Comparison of ENCODE assay signal across 8 cellular contexts in the genomic region with DNA sequence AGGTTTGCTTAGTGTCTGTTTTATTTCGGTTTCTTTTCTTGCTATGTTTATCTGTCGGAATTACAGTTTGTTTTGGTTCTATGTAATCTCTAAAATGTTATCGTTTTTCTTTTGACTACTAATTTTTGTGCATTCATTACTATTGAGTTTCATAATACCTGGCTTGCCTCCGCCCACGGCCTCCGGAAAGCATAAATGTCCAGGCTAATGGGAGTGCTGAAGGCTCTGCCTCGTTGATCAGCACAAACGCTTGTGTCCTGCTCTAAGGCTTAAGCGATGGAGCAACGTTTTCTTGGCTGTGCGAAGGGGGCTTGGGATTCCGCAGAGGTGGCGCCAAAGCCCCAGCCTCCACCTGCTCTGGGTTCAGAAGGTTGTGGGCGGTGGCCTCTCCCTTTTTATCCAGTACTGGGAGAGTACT. TPM values are rescaled to one million over a fixed set of nuclear protein-coding genes. Genes with fewer than 3 reads are reported as not detected.
A peak's percentile ranks its signal among the peaks of the same experiment; 100 is the strongest.
DNase-seq lines count a peak whose midpoint lies in the region; ATAC-seq and TF ChIP-seq lines count a peak whose summit lies in the region.

No MANE protein-coding gene starts in this region.

- ATAC-seq in HG02759 (IDR thresholded peaks at IDR 0.05; ENCODE audit: unreplicated experiment): peak; percentile 16

- no peaks in the 10 kb centered on the region for H3K9me3 ChIP-seq in uterus

- no peaks in the 10 kb centered on the region for H3K27me3 Mint-ChIP-seq in activated CD4-positive, alpha-beta T cell treated with anti-CD3 and anti-CD28 coated beads, Interleukin-2, amount 10 ng/mL, durations not matched to agents 24 days and 14 days
- peaks cover 55% of the 10 kb centered on the region for H3K27me3 Mint-ChIP-seq in mesothelial cell of epicardium (ENCODE audit: low read depth)

- in situ Hi-C loops in astrocyte of the spinal cord (cut with HindIII; ENCODE audit: low sequenced_read_pairs): no loop called here

- H3K27me3 ChIP-seq in uterus: peaks cover 10 to 15% of the 10 kb centered on the region in 2 donors

- peak overlapping the region; percentile 63 for H3K4me3 ChIP-seq in astrocyte of the spinal cord (ENCODE audit: low read depth, low read length)
- peak overlapping the region; percentile 24 to 52 for H3K4me3 ChIP-seq in uterus

- no peaks in the 10 kb centered on the region for H3K4me1 ChIP-seq in uterus

- intact Hi-C loops in activated CD4-positive, alpha-beta T cell treated with anti-CD3 and anti-CD28 coated beads, Interleukin-2, amount 10 ng/mL, durations not matched to agents 24 days and 14 days (cut with micrococcal nuclease): loop anchor here (1.0 to 5.0 kb wide), 4 partner anchors 20 to 113 kb away; a partner anchor contains a TSS
- intact Hi-C loops in uterus (cut with DNase I; ENCODE audit: low total_unique reads): no loop called here

- no peak for TF ChIP-seq POLR2A in uterus (IDR thresholded peaks at IDR 0.05)

- no peaks in the 10 kb centered on the region for H3K36me3 ChIP-seq in uterus

- H3K9me3 Mint-ChIP-seq in activated CD4-positive, alpha-beta T cell treated with anti-CD3 and anti-CD28 coated beads, Interleukin-2, amount 10 ng/mL, durations not matched to agents 24 days and 14 days: no peaks in the 10 kb centered on the region
- H3K9me3 Mint-ChIP-seq in mesothelial cell of epicardium: no peaks in the 10 kb centered on the region

- peak overlapping the region; percentile 87 to 93 for H3K27ac ChIP-seq in uterus

- peak overlapping the region; percentile 100 for H3K27ac Mint-ChIP-seq in activated CD4-positive, alpha-beta T cell treated with anti-CD3 and anti-CD28 coated beads, Interleukin-2, amount 10 ng/mL, durations not matched to agents 24 days and 14 days
- peak overlapping the region; percentile 45 for H3K27ac Mint-ChIP-seq in mesothelial cell of epicardium

- peaks cover 39% of the 10 kb centered on the region for H3K4me1 Mint-ChIP-seq in activated CD4-positive, alpha-beta T cell treated with anti-CD3 and anti-CD28 coated beads, Interleukin-2, amount 10 ng/mL, durations not matched to agents 24 days and 14 days
- H3K4me1 Mint-ChIP-seq in mesothelial cell of epicardium: peaks cover 36% of the 10 kb centered on the region

- no peaks in the 10 kb centered on the region for H3K36me3 Mint-ChIP-seq in activated CD4-positive, alpha-beta T cell treated with anti-CD3 and anti-CD28 coated beads, Interleukin-2, amount 10 ng/mL, durations not matched to agents 24 days and 14 days (ENCODE audit: low read depth)
- H3K36me3 Mint-ChIP-seq in mesothelial cell of epicardium: no peaks in the 10 kb centered on the region

- peak; percentile 78 for DNase-seq in activated CD4-positive, alpha-beta T cell treated with anti-CD3 and anti-CD28 coated beads, Interleukin-2, amount 10 ng/mL, durations not matched to agents 24 days and 14 days
- DNase-seq in activated CD4-positive, alpha-beta T cell treated with anti-CD3 and anti-CD28 coated beads, Interleukin-2, amount 50 U/mL, for 1 hour: no peak
- DNase-seq in NCI-H2171 treated with DMSO at 0.1 percent for 48 hours (lab: John Stamatoyannopoulos, UW): peak; percentile 77
- DNase-seq in astrocyte of the spinal cord (ENCODE audit: low read depth, low spot score): no peak
- no peak for DNase-seq in mesothelial cell of epicardium (ENCODE audit: low spot score in 2 of 2, unreplicated experiment in 2 of 2)
- no peak for DNase-seq in uterus
- no peak for DNase-seq in GM19240 (ENCODE audit: insufficient read length, low spot score)

- TF ChIP-seq CTCF in astrocyte of the spinal cord (IDR thresholded peaks at IDR 0.05; ENCODE audit: low read depth, low read length): no peak
- no peak for TF ChIP-seq CTCF in mesothelial cell of epicardium (IDR thresholded peaks at IDR 0.05; ENCODE audit: unreplicated experiment)
- no peak for TF ChIP-seq CTCF in uterus (IDR thresholded peaks at IDR 0.05)

- peak overlapping the region; percentile 97 for H3K4me3 Mint-ChIP-seq in activated CD4-positive, alpha-beta T cell treated with anti-CD3 and anti-CD28 coated beads, Interleukin-2, amount 10 ng/mL, durations not matched to agents 24 days and 14 days
- H3K4me3 Mint-ChIP-seq in mesothelial cell of epicardium: peak overlapping the region; percentile 92

RNA-seq across cellular contexts. Expression of a gene that starts 19.8 kb away (rescaled TPM):
- 1.1 and 1.2 TPM in 2 replicates for total RNA-seq in activated CD4-positive, alpha-beta T cell treated with anti-CD3 and anti-CD28 coated beads, Interleukin-2, amount 10 ng/mL, durations not matched to agents 24 days and 14 days
- total RNA-seq in mesothelial cell of epicardium (1.4 to 1.9 TPM (median 1.7 TPM) in 3 replicates), uterus (10 to 100 TPM in 2 of 4 donors, 1 to 10 TPM in 2; 2.4 to 62.8 (median 8.5) TPM)

Comparison
In these comparisons a context has a peak if more than half of its experiments do, and no peak if none do; other contexts are left out.
1. DNase-seq: peak in activated CD4-positive, alpha-beta T cell treated with anti-CD3 and anti-CD28 coated beads, Interleukin-2, amount 10 ng/mL, durations not matched to agents 24 days and 14 days (single experiment) and NCI-H2171 treated with DMSO at 0.1 percent for 48 hours (single experiment); none in activated CD4-positive, alpha-beta T cell treated with anti-CD3 and anti-CD28 coated beads, Interleukin-2, amount 50 U/mL, for 1 hour (single experiment), astrocyte of the spinal cord (single experiment), mesothelial cell of epicardium (0 of 2), uterus (0 of 2) and GM19240 (single experiment).